Comparison of ENCODE assay signal across 8 cellular contexts in genomic region chr11:43567396-43567975, GRCh38.
A peak's percentile ranks its signal among the peaks of the same experiment; 100 is the strongest.
DNase-seq lines count a peak whose midpoint lies in the region; ATAC-seq and TF ChIP-seq lines count a peak whose summit lies in the region.

No MANE protein-coding gene starts in this region.

- no peaks in the 10 kb centered on the region for H3K36me3 Mint-ChIP-seq in activated naive CD4-positive, alpha-beta T cell treated with anti-CD3 and anti-CD28 coated beads for 36 hours (ENCODE audit: low read depth)
- no peaks in the 10 kb centered on the region for H3K36me3 Mint-ChIP-seq in T-helper 17 cell (ENCODE audit: low read depth)

- H3K4me1 ChIP-seq in left ventricle myocardium inferior, result no peaks in the 10 kb centered on the region

- H3K36me3 ChIP-seq in left ventricle myocardium inferior, result no peaks in the 10 kb centered on the region

- no peaks in the 10 kb centered on the region for H3K9me3 Mint-ChIP-seq in activated naive CD4-positive, alpha-beta T cell treated with anti-CD3 and anti-CD28 coated beads for 36 hours

- no peak overlapping the region for H3K27ac Mint-ChIP-seq in activated naive CD4-positive, alpha-beta T cell treated with anti-CD3 and anti-CD28 coated beads for 36 hours
- H3K27ac Mint-ChIP-seq in T-helper 17 cell, result no peak overlapping the region

- no peak overlapping the region for H3K4me3 Mint-ChIP-seq in activated naive CD4-positive, alpha-beta T cell treated with anti-CD3 and anti-CD28 coated beads for 36 hours
- no peak overlapping the region for H3K4me3 Mint-ChIP-seq in T-helper 17 cell

- peak; percentile 72 for ATAC-seq in GM21786 (IDR thresholded peaks at IDR 0.05; ENCODE audit: unreplicated experiment)
- ATAC-seq in T-helper 17 cell, result no peak

- H3K27ac ChIP-seq in left ventricle myocardium inferior (replicated peaks), result no peak overlapping the region

- no peaks in the 10 kb centered on the region for H3K4me1 Mint-ChIP-seq in activated naive CD4-positive, alpha-beta T cell treated with anti-CD3 and anti-CD28 coated beads for 36 hours (ENCODE audit: low read depth)
- H3K4me1 Mint-ChIP-seq in T-helper 17 cell, result no peaks in the 10 kb centered on the region

- peaks cover 97% of the 10 kb centered on the region for H3K27me3 ChIP-seq in left ventricle myocardium inferior (ENCODE audit: low read depth)

- TF ChIP-seq CTCF in left ventricle myocardium inferior (IDR thresholded peaks at IDR 0.05; ENCODE audit: borderline replicate concordance), result peak; percentile 73

- no peak overlapping the region for H3K4me3 ChIP-seq in left ventricle myocardium inferior

- DNase-seq in DMS 273 (lab: John Stamatoyannopoulos, UW; ENCODE audit: unreplicated experiment) (peak; percentile 63), NCI-H1092 treated with DMSO at 0.1 percent for 48 hours (lab: John Stamatoyannopoulos, UW) (peak; percentile 62), SW480 (ENCODE audit: low spot score) (peak; percentile 64), left ventricle myocardium inferior (no peak), superior temporal gyrus (ENCODE audit: extremely low spot score) (peak; percentile 85), T-helper 17 cell (no peak)
- DNase-seq in activated naive CD4-positive, alpha-beta T cell treated with anti-CD3 and anti-CD28 coated beads for 36 hours, result no peak

- intact Hi-C loops in left ventricle myocardium inferior (cut with micrococcal nuclease), result no loop called here
- intact Hi-C loops in activated naive CD4-positive, alpha-beta T cell treated with anti-CD3 and anti-CD28 coated beads for 36 hours (cut with micrococcal nuclease), result loop anchor here (1.0 to 5.0 kb wide), 3 partner anchors 63 to 375 kb away; partner anchors contain the start of genes API5 and C11orf96

- H3K9me3 ChIP-seq in left ventricle myocardium inferior (replicated peaks), result no peaks in the 10 kb centered on the region
- no peaks in the 10 kb centered on the region for H3K9me3 ChIP-seq in T-helper 17 cell (ENCODE audit: control insufficient read depth, low read length, poor library complexity, severe bottlenecking)

- CTCF ChIA-PET in activated naive CD4-positive, alpha-beta T cell treated with anti-CD3 and anti-CD28 coated beads for 36 hours (lab: Charles Lee), result interaction anchor here (0.7 to 2.2 kb wide), 11 partner anchors 9 to 284 kb away, joined by 3 to 13 read pairs (median 4); no protein-coding TSS in a partner anchor

- peaks cover 61% of the 10 kb centered on the region for H3K27me3 Mint-ChIP-seq in activated naive CD4-positive, alpha-beta T cell treated with anti-CD3 and anti-CD28 coated beads for 36 hours (ENCODE audit: low read depth)
- H3K27me3 Mint-ChIP-seq in T-helper 17 cell, result peaks cover 75% of the 10 kb centered on the region

Comparison
In these comparisons a context has a peak if more than half of its experiments do, and no peak if none do; other contexts are left out.
1. DNase-seq: peak in DMS 273 (single experiment), NCI-H1092 treated with DMSO at 0.1 percent for 48 hours (single experiment), SW480 (single experiment) and superior temporal gyrus (single experiment); none in left ventricle myocardium inferior (single experiment), activated naive CD4-positive, alpha-beta T cell treated with anti-CD3 and anti-CD28 coated beads for 36 hours (single experiment) and T-helper 17 cell (0 of 3).